23 cellular contexts compared by ENCODE assay signal in the genomic region with DNA sequence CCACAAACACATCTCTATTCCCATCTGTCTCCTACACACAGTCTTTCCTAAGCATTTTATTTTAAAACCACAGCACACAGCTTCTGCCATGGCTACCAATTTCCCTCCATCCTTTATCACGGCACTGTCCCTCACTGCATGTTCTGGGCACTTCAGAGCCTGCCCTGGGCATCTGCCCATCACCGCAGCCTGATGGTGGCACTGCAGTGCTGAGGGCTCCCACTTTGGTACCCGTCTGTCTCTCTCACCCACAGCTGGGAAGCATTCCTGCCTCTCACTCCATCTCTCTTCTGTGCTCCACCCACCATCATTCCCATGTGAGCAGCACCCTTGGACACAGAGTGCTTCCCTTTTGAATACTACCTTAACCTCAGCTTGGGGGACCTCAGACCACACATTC. TPM values are rescaled to one million over a fixed set of nuclear protein-coding genes. Genes with fewer than 3 reads are reported as not detected.
"Had no signal": no experiment of that assay in that cellular context is flagged by ENCODE, and none has a peak within 500 bp of the region (broad histone marks: within the 10 kb centered on the region; RNA-seq: fewer than 3 reads in every experiment).

No MANE protein-coding gene starts in this region.

- DNase-seq: IMR-90; Karpas-422; KG1; MG63; NCI-H1092; NCI-H1105 treated with DMSO at 0.1 percent for 48 hours; NCI-H1417 treated with DMSO at 0.1 percent for 48 hours; NCI-H146; NCI-H1694 treated with DMSO at 0.1 percent for 48 hours; NCI-H1930; NCI-H2081; NCI-H2107; NCI-H2227 treated with DMSO at 0.1 percent for 48 hours; NCI-H526 treated with DMSO at 0.1 percent for 48 hours; NCI-H748 treated with DMSO at 0.1 percent for 48 hours; NK-92 treated with Interleukin-12 subunit alpha and Interleukin-12 subunit beta, amount 100 ng/mL, for 24 hours; PC-3; Peyer's patch; SHP77 treated with DMSO at 0.1 percent for 48 hours; SJCRH30 had no signal

- H3K27me3 ChIP-seq: MG63, Peyer's patch, SJCRH30 had no signal

- H3K36me3 ChIP-seq: MG63, Peyer's patch, SJCRH30 had no signal

- H3K27ac ChIP-seq: Peyer's patch, SJCRH30 had no signal

- H3K4me1 ChIP-seq: Peyer's patch, SJCRH30 had no signal

- H3K9me3 ChIP-seq: MG63, Peyer's patch, SJCRH30 had no signal

- H3K4me3 ChIP-seq: MG63, Peyer's patch, SJCRH30 had no signal

- ATAC-seq: HepG2, PC-3, SK-N-SH treated with all-trans-retinoic acid at 6 μM for 48 hours had no signal

RNA-seq across cellular contexts. Expression of a gene that starts 34.5 kb away (rescaled TPM):
- total RNA-seq: IMR-90, RPMI7951 had no signal
